In the genomic region with DNA sequence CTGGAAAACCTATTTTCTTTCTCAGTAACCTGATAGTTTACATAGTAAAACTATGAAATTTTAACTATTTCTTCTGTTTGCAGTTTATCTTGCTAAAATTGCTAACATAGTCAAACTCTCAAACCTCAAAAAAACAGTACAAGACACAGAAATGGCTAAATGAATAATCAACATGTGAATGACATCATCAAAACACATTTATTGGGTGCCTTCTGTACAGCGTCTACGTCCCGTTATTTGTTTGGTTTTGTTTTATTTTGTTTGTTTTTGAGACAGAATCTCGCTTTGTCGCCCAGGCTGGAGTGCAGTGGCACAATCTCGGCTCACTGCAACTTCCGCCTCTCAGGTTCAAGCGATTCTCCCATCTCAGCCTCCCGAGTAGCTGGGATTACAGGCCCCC, we compare ENCODE assay signal across 2 cellular contexts.
TF ChIP-seq lines count a peak whose summit lies in the region.

No MANE protein-coding gene starts in this region.

TF ChIP-seq in HEK293, 187 proteins besides CTCF, POLR2A, EP300 and RAD21:
- TF ChIP-seq, protein P1, sequence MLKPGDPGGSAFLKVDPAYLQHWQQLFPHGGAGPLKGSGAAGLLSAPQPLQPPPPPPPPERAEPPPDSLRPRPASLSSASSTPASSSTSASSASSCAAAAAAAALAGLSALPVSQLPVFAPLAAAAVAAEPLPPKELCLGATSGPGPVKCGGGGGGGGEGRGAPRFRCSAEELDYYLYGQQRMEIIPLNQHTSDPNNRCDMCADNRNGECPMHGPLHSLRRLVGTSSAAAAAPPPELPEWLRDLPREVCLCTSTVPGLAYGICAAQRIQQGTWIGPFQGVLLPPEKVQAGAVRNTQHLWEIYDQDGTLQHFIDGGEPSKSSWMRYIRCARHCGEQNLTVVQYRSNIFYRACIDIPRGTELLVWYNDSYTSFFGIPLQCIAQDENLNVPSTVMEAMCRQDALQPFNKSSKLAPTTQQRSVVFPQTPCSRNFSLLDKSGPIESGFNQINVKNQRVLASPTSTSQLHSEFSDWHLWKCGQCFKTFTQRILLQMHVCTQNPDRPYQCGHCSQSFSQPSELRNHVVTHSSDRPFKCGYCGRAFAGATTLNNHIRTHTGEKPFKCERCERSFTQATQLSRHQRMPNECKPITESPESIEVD (tag by site-specific recombination; IDR thresholded peaks at IDR 0.05), result peak; percentile 25; the same call in 1 of the 2 replicates
- TF ChIP-seq ZNF555 (tag by site-specific recombination; conservative IDR thresholded peaks at IDR 0.05) (no peak), ZNF404 (tag by site-specific recombination; IDR thresholded peaks at IDR 0.05) (no peak), SCRT2 (tag by site-specific recombination; IDR thresholded peaks at IDR 0.05) (peak; percentile 81), ZNF157 (tag by site-specific recombination; IDR thresholded peaks at IDR 0.05) (no peak), ZNF629 (tag by site-specific recombination; IDR thresholded peaks at IDR 0.05) (peak; percentile 38; the same call in 1 of the 2 replicates)
- TF ChIP-seq, protein P2, sequence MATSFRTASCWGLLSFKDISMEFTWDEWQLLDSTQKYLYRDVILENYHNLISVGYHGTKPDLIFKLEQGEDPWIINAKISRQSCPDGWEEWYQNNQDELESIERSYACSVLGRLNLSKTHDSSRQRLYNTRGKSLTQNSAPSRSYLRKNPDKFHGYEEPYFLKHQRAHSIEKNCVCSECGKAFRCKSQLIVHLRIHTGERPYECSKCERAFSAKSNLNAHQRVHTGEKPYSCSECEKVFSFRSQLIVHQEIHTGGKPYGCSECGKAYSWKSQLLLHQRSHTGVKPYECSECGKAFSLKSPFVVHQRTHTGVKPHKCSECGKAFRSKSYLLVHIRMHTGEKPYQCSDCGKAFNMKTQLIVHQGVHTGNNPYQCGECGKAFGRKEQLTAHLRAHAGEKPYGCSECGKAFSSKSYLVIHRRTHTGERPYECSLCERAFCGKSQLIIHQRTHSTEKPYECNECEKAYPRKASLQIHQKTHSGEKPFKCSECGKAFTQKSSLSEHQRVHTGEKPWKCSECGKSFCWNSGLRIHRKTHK (tag by site-specific recombination; IDR thresholded peaks at IDR 0.05), result no peak
- TF ChIP-seq, protein P3, sequence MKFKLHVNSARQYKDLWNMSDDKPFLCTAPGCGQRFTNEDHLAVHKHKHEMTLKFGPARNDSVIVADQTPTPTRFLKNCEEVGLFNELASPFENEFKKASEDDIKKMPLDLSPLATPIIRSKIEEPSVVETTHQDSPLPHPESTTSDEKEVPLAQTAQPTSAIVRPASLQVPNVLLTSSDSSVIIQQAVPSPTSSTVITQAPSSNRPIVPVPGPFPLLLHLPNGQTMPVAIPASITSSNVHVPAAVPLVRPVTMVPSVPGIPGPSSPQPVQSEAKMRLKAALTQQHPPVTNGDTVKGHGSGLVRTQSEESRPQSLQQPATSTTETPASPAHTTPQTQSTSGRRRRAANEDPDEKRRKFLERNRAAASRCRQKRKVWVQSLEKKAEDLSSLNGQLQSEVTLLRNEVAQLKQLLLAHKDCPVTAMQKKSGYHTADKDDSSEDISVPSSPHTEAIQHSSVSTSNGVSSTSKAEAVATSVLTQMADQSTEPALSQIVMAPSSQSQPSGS (tag by site-specific recombination; IDR thresholded peaks at IDR 0.05; ENCODE audit: low read depth), result peak; percentile 91
- TF ChIP-seq, protein P4, sequence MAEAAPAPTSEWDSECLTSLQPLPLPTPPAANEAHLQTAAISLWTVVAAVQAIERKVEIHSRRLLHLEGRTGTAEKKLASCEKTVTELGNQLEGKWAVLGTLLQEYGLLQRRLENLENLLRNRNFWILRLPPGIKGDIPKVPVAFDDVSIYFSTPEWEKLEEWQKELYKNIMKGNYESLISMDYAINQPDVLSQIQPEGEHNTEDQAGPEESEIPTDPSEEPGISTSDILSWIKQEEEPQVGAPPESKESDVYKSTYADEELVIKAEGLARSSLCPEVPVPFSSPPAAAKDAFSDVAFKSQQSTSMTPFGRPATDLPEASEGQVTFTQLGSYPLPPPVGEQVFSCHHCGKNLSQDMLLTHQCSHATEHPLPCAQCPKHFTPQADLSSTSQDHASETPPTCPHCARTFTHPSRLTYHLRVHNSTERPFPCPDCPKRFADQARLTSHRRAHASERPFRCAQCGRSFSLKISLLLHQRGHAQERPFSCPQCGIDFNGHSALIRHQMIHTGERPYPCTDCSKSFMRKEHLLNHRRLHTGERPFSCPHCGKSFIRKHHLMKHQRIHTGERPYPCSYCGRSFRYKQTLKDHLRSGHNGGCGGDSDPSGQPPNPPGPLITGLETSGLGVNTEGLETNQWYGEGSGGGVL (tag by site-specific recombination; IDR thresholded peaks at IDR 0.05), result no peak

TF ChIP-seq in GM12878, 131 proteins besides CTCF, POLR2A, EP300 and RAD21:
- no peak for TF ChIP-seq MYC (IDR thresholded peaks at IDR 0.05; ENCODE audit: insufficient read depth, insufficient read length, insufficient replicate concordance, low read length, severe bottlenecking)
- no peak for TF ChIP-seq TCF12 (IDR thresholded peaks at IDR 0.05; ENCODE audit: low read depth, low read length)
- TF ChIP-seq ATF7 (IDR thresholded peaks at IDR 0.05; ENCODE audit: low read depth), result 0 out of 2 replicates have a peak, but pooled peaks have one; percentile 30
- TF ChIP-seq YY1 (IDR thresholded peaks at IDR 0.05; ENCODE audit: low read depth, low read length), result no peak
